ENCODE assay signal across 3 cellular contexts in genomic region chr2:232488097-232488711, GRCh38.
TF ChIP-seq lines count a peak whose summit lies in the region.

No MANE protein-coding gene starts in this region.

TF ChIP-seq in HEK293, 187 proteins besides CTCF, POLR2A, EP300 and RAD21:
- TF ChIP-seq ZNF391 (tag by site-specific recombination; IDR thresholded peaks at IDR 0.05; ENCODE audit: borderline replicate concordance, low read depth): no peak
- TF ChIP-seq, protein P1, sequence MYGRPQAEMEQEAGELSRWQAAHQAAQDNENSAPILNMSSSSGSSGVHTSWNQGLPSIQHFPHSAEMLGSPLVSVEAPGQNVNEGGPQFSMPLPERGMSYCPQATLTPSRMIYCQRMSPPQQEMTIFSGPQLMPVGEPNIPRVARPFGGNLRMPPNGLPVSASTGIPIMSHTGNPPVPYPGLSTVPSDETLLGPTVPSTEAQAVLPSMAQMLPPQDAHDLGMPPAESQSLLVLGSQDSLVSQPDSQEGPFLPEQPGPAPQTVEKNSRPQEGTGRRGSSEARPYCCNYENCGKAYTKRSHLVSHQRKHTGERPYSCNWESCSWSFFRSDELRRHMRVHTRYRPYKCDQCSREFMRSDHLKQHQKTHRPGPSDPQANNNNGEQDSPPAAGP (tag by site-specific recombination; IDR thresholded peaks at IDR 0.05): no peak
- TF ChIP-seq, protein P2, sequence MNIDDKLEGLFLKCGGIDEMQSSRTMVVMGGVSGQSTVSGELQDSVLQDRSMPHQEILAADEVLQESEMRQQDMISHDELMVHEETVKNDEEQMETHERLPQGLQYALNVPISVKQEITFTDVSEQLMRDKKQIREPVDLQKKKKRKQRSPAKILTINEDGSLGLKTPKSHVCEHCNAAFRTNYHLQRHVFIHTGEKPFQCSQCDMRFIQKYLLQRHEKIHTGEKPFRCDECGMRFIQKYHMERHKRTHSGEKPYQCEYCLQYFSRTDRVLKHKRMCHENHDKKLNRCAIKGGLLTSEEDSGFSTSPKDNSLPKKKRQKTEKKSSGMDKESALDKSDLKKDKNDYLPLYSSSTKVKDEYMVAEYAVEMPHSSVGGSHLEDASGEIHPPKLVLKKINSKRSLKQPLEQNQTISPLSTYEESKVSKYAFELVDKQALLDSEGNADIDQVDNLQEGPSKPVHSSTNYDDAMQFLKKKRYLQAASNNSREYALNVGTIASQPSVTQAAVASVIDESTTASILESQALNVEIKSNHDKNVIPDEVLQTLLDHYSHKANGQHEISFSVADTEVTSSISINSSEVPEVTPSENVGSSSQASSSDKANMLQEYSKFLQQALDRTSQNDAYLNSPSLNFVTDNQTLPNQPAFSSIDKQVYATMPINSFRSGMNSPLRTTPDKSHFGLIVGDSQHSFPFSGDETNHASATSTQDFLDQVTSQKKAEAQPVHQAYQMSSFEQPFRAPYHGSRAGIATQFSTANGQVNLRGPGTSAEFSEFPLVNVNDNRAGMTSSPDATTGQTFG (tag by site-specific recombination; IDR thresholded peaks at IDR 0.05; ENCODE audit: borderline replicate concordance): no peak
- no peak for TF ChIP-seq ZNF596 (tag by site-specific recombination; IDR thresholded peaks at IDR 0.05)
- TF ChIP-seq REPIN1 (tag by site-specific recombination; IDR thresholded peaks at IDR 0.05; ENCODE audit: low read depth): no peak
- no peak for TF ChIP-seq ZNF202 (tag by site-specific recombination; IDR thresholded peaks at IDR 0.05; ENCODE audit: borderline replicate concordance)
- TF ChIP-seq ZNF664 (tag by site-specific recombination; IDR thresholded peaks at IDR 0.05): no peak
- no peak for TF ChIP-seq ZNF138 (tag by site-specific recombination; IDR thresholded peaks at IDR 0.05; ENCODE audit: borderline replicate concordance)
- no peak for TF ChIP-seq FEZF1 (tag by site-specific recombination; IDR thresholded peaks at IDR 0.05)
- TF ChIP-seq ZNF37A (tag by site-specific recombination; IDR thresholded peaks at IDR 0.05): no peak
- TF ChIP-seq ZBTB1 (tag by site-specific recombination; IDR thresholded peaks at IDR 0.05): no peak
- TF ChIP-seq KLF9 (tag by site-specific recombination; IDR thresholded peaks at IDR 0.05; ENCODE audit: low read depth): no peak

TF ChIP-seq in H1, 55 proteins besides CTCF, POLR2A, EP300 and RAD21:
- TF ChIP-seq ATF2 (IDR thresholded peaks at IDR 0.05; ENCODE audit: low read length): no peak
- no peak for TF ChIP-seq HDAC6 (IDR thresholded peaks at IDR 0.05; ENCODE audit: low read depth, low read length)
- no peak for TF ChIP-seq ASH2L (IDR thresholded peaks at IDR 0.05; ENCODE audit: low read length)
- TF ChIP-seq CBX8 (IDR thresholded peaks at IDR 0.05; ENCODE audit: borderline replicate concordance, low read depth, low read length): no peak
- TF ChIP-seq SUZ12 (IDR thresholded peaks at IDR 0.05; ENCODE audit: low read length): peak; percentile 25; the same call in 1 of the 2 replicates
- TF ChIP-seq ZNF274 (IDR thresholded peaks at IDR 0.05; ENCODE audit: borderline replicate concordance, extremely low read depth, low read length): no peak
- 0 out of 2 replicates have a peak, but pooled peaks have one; percentile 19 for TF ChIP-seq TAF1 (IDR thresholded peaks at IDR 0.05; ENCODE audit: low read depth, low read length)
- TF ChIP-seq EZH2 (IDR thresholded peaks at IDR 0.05; ENCODE audit: low read depth, low read length, severe bottlenecking): peak; percentile 39
- peak; percentile 78 for TF ChIP-seq TEAD4 (IDR thresholded peaks at IDR 0.05; ENCODE audit: low read depth, low read length)

TF ChIP-seq in neural cell, 6 proteins besides CTCF, POLR2A, EP300 and RAD21:
- TF ChIP-seq TAF1 (IDR thresholded peaks at IDR 0.05; ENCODE audit: low read depth) (no peak), SMC3 (conservative IDR thresholded peaks at IDR 0.05; ENCODE audit: poor library complexity) (no peak), REST (IDR thresholded peaks at IDR 0.05; ENCODE audit: borderline replicate concordance) (no peak), EZH2 (IDR thresholded peaks at IDR 0.05; ENCODE audit: borderline replicate concordance, insufficient read depth, low read length, poor library complexity, severe bottlenecking) (no peak), MXI1 (conservative IDR thresholded peaks at IDR 0.05; ENCODE audit: poor library complexity, severe bottlenecking) (no peak), POLR2AphosphoS5 (IDR thresholded peaks at IDR 0.05) (no peak)
TF ChIP-seq in neural cell: peak in this region for 0.
